Comparison of ENCODE assay signal across 25 cellular contexts in the genomic region with DNA sequence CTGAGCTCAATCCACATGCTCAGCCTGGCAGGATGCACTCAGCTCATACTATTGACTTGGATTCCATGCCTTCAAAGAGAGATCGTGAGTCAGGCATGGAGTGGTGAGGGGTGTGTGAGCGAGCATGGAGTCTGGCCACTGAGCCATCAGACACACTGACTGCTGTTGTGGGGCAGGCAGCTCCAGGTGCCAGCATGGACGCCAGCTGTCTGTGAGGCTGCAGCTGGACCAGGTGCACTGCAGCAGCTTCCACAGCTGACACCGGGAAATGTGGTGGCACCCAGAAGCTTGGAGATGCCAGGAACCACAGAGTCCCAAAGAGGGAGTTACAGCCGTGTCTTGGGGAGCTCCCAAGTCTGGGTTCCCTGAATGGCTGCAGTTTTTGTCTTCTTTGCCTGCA.
"Had no signal": no experiment of that assay in that cellular context is flagged by ENCODE, and none has a peak within 500 bp of the region (broad histone marks: within the 10 kb centered on the region; RNA-seq: fewer than 3 reads in every experiment).

No MANE protein-coding gene starts in this region.

- H3K36me3 ChIP-seq: colonic mucosa, esophagus squamous epithelium, gastrocnemius medialis, heart right ventricle, left lung, lower lobe of right lung had no signal

- H3K4me1 Mint-ChIP-seq: endodermal cell; naive thymus-derived CD4-positive, alpha-beta T cell had no signal

- H3K4me1 ChIP-seq: colonic mucosa, esophagus squamous epithelium, gastrocnemius medialis, heart right ventricle, left lung, lower lobe of right lung had no signal

- ATAC-seq: effector memory CD8-positive, alpha-beta T cell; esophagus mucosa; gastrocnemius medialis; heart right ventricle; left cardiac atrium; left lung; left ventricle myocardium superior; lower lobe of right lung; naive thymus-derived CD4-positive, alpha-beta T cell had no signal

- DNase-seq: colonic mucosa; cortex of kidney; effector CD8-positive, alpha-beta T cell; effector memory CD8-positive, alpha-beta T cell; endodermal cell; erythroblast; esophagus squamous epithelium; foreskin fibroblast; foreskin melanocyte; gastrocnemius medialis; glutamatergic neuron; head of caudate nucleus; heart right ventricle; hippocampal formation; kidney glomerular epithelial cell; left cardiac atrium; left lung; left ventricle myocardium superior; lower lobe of right lung; mesenchymal stem cell; midbrain; naive thymus-derived CD4-positive, alpha-beta T cell had no signal

- H3K36me3 Mint-ChIP-seq: naive thymus-derived CD4-positive, alpha-beta T cell had no signal

- H3K9me3 Mint-ChIP-seq: endodermal cell had no signal

- H3K9me3 ChIP-seq: colonic mucosa, esophagus squamous epithelium, gastrocnemius medialis, lower lobe of right lung had no signal

- H3K27me3 Mint-ChIP-seq: dendritic cell treated with granulocyte-macrophage colony-stimulating factor and Interleukin-4, amounts not matched to agents 40 ng/mL and 50 ng/mL, for 4 days; effector memory CD8-positive, alpha-beta T cell; naive thymus-derived CD4-positive, alpha-beta T cell had no signal

- H3K4me3 Mint-ChIP-seq: dendritic cell treated with granulocyte-macrophage colony-stimulating factor and Interleukin-4, amounts not matched to agents 40 ng/mL and 50 ng/mL, for 4 days; effector memory CD8-positive, alpha-beta T cell; endodermal cell; naive thymus-derived CD4-positive, alpha-beta T cell had no signal

- H3K27ac Mint-ChIP-seq: dendritic cell treated with granulocyte-macrophage colony-stimulating factor and Interleukin-4, amounts not matched to agents 40 ng/mL and 50 ng/mL, for 4 days; effector memory CD8-positive, alpha-beta T cell; endodermal cell; naive thymus-derived CD4-positive, alpha-beta T cell had no signal

- H3K4me3 ChIP-seq: colonic mucosa, esophagus squamous epithelium, gastrocnemius medialis, heart right ventricle, left lung, lower lobe of right lung had no signal

- H3K27ac ChIP-seq: colonic mucosa, epithelial cell of prostate, esophagus squamous epithelium, gastrocnemius medialis, heart right ventricle, left lung, lower lobe of right lung had no signal

- H3K27me3 ChIP-seq: colonic mucosa, esophagus squamous epithelium, gastrocnemius medialis, heart right ventricle, left lung had no signal
